8 cellular contexts compared by ENCODE assay signal in the genomic region with DNA sequence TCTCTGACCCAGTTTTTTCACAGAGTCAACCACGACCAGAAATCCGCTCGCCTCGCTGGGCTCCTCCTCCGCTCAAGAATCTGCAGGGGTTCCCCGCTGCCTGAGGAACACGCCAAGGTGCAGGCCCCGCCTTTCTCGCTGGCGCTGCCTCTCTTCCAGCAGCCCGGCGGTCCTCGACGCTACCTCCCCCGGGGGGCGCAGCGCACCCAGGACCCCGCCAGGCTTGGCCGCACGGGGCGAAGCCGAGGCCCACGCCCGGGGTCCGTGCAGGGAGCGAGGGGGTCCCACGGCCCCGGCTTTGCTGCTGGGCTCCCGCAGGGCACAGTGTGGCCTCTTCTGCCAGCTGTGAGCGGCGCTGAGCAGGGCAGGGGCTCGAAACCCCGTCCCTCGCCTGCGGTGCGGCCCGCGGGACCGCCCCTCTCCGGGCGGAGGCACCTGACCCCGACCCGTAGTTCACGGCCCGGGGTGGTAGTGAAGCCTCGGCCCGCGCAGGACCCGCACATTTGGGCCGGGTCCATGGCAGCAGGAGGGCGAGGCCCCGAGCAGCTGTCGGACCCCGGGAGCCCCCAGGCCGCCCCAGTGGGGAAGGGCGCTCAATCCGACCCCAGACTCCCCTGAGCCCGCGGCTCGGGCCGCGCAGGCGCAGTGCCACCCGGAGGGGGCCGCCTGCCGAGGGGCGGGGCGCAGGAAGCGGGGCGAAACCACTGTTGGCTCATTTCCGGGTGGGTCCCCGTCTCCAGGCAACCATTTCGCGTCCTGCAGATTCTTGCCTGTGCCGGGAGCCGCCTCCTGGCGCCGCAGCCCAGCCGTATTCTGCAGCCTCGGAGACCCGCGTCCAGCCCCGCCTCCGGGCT.
DNase-seq lines count a peak whose midpoint lies in the region; ATAC-seq and TF ChIP-seq lines count a peak whose summit lies in the region.

No MANE protein-coding gene starts in this region.

- ATAC-seq in GM19035 (IDR thresholded peaks at IDR 0.05; ENCODE audit: unreplicated experiment) = peak; percentile 82
- ATAC-seq in HG03342 (IDR thresholded peaks at IDR 0.05; ENCODE audit: unreplicated experiment) = peak; percentile 75

- TF ChIP-seq CTCF in AG10803 (conservative IDR thresholded peaks at IDR 0.05; ENCODE audit: low read length) = no peak; the same call in 1 of the 2 replicates

- H3K4me3 ChIP-seq in AG10803 (ENCODE audit: low read length) = peak overlapping the region; percentile 76

- peak; percentile 83 for DNase-seq in AG10803 (ENCODE audit: low read depth)
- peak; percentile 80 to 96 for DNase-seq in NCI-H446 (lab: John Stamatoyannopoulos, UW)
- DNase-seq in activated CD4-positive, CD25-positive, alpha-beta regulatory T cell treated with anti-CD3 and anti-CD28 coated beads, Interleukin-2, amount 50 U/mL, for 72 hours = peak; percentile 93
- peak; percentile 18 to 45 for DNase-seq in cerebellar nuclear complex (lab: John Stamatoyannopoulos, UW)
- DNase-seq in kidney glomerular epithelial cell (lab: John Stamatoyannopoulos, UW) = peak; percentile 83
- DNase-seq in stimulated activated CD4-positive, alpha-beta T cell treated with anti-CD3 and anti-CD28 coated beads, Interleukin-15, amount 100 ng/mL, for 24 hours = peak; percentile 97

Comparison
In these comparisons a context has a peak if more than half of its experiments do, and no peak if none do; other contexts are left out.
1. Peak in every context shown above with its lines: DNase-seq, ATAC-seq and H3K4me3 ChIP-seq.
2. DNase-seq: peak in every context shown above with its lines; median percentile 97 in stimulated activated CD4-positive, alpha-beta T cell treated with anti-CD3 and anti-CD28 coated beads, Interleukin-15, amount 100 ng/mL, for 24 hours; 93 in activated CD4-positive, CD25-positive, alpha-beta regulatory T cell treated with anti-CD3 and anti-CD28 coated beads, Interleukin-2, amount 50 U/mL, for 72 hours; 88 in NCI-H446; 83 in AG10803; 83 in kidney glomerular epithelial cell; 32 in cerebellar nuclear complex.